In the genomic region with DNA sequence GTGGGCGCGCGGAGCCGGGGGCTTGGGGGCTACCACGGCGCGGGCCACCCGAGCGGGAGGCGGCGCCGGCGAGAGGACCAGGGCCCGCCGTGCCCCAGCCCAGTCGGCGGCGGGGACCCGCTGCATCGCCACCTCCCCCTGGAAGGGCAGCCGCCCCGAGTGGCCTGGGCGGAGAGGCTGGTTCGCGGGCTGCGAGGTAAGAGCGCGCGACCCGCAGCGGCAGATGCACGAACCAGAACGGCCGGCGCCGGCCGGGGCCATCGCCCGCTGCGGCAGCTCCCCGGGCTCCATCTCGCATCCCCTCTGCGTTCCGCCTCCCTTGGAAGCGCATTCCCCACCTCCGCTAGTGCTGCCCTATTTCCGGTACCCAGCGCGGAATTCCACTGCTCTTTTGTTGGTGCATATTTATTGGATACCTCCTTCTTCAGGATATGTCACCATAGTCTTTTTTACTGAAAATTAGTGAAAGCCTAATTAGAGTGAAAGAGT, we compare ENCODE assay signal across 8 cellular contexts. TPM values are rescaled to one million over a fixed set of nuclear protein-coding genes. Genes with fewer than 3 reads are reported as not detected.
DNase-seq lines count a peak whose midpoint lies in the region; ATAC-seq and TF ChIP-seq lines count a peak whose summit lies in the region.

No MANE protein-coding gene starts in this region.

- H3K4me1 ChIP-seq in uterus: peaks cover 0 to 9% of the 10 kb centered on the region in 2 donors

- H3K4me1 Mint-ChIP-seq in activated T-cell treated with anti-CD3 and anti-CD28 coated beads, Interleukin-2, amount 50 U/mL, for 72 hours (ENCODE audit: low read depth): peaks cover 43% of the 10 kb centered on the region
- peaks cover 19 to 46% (median 34%) of the 10 kb centered on the region in 4 donors for H3K4me1 Mint-ChIP-seq in naive thymus-derived CD8-positive, alpha-beta T cell

- intact Hi-C loops in uterus (cut with DNase I; ENCODE audit: low total_unique reads): no loop called here

- peak overlapping the region; percentile 97 to 99 for H3K27ac ChIP-seq in uterus

- no peaks in the 10 kb centered on the region for H3K36me3 ChIP-seq in uterus

- POLR2A ChIA-PET in naive thymus-derived CD8-positive, alpha-beta T cell (lab: Charles Lee): interaction anchor here (0.6 to 1.0 kb wide), 2 partner anchors 18 to 584 kb away, joined by 3 read pairs; a partner anchor contains a TSS

- peak overlapping the region; percentile 88 to 93 for H3K4me3 Mint-ChIP-seq in activated T-cell treated with anti-CD3 and anti-CD28 coated beads, Interleukin-2, amount 50 U/mL, for 72 hours
- peak overlapping the region; percentile 82 to 96 (median 92) for H3K4me3 Mint-ChIP-seq in naive thymus-derived CD8-positive, alpha-beta T cell

- H3K9me3 Mint-ChIP-seq in activated T-cell treated with anti-CD3 and anti-CD28 coated beads, Interleukin-2, amount 50 U/mL, for 72 hours: no peaks in the 10 kb centered on the region
- no peaks in the 10 kb centered on the region for H3K9me3 Mint-ChIP-seq in naive thymus-derived CD8-positive, alpha-beta T cell

- no peak for TF ChIP-seq POLR2A in GM18505 (IDR thresholded peaks at IDR 0.05; ENCODE audit: borderline replicate concordance, extremely low read depth, insufficient read depth, insufficient read length)
- TF ChIP-seq POLR2A in uterus (IDR thresholded peaks at IDR 0.05): peak in 1 of 2 donors; percentile 18

- H3K27me3 Mint-ChIP-seq in activated T-cell treated with anti-CD3 and anti-CD28 coated beads, Interleukin-2, amount 50 U/mL, for 72 hours (ENCODE audit: low read depth): peaks cover 11% of the 10 kb centered on the region
- peaks cover 0 to 14% (median 6%) of the 10 kb centered on the region in 5 donors for H3K27me3 Mint-ChIP-seq in naive thymus-derived CD8-positive, alpha-beta T cell

- TF ChIP-seq CTCF in fibroblast of villous mesenchyme (IDR thresholded peaks at IDR 0.05; ENCODE audit: insufficient read depth, low read depth, low read length) (no peak), uterus (IDR thresholded peaks at IDR 0.05) (no peak)

- H3K9me3 ChIP-seq in uterus: no peaks in the 10 kb centered on the region

- H3K27ac Mint-ChIP-seq in activated T-cell treated with anti-CD3 and anti-CD28 coated beads, Interleukin-2, amount 50 U/mL, for 72 hours: peak overlapping the region; percentile 38
- H3K27ac Mint-ChIP-seq in naive thymus-derived CD8-positive, alpha-beta T cell: peak overlapping the region in 5 of 10 donors; percentile 30 to 91 (median 69)

- peaks cover 0 to 7% of the 10 kb centered on the region in 2 donors for H3K36me3 Mint-ChIP-seq in activated T-cell treated with anti-CD3 and anti-CD28 coated beads, Interleukin-2, amount 50 U/mL, for 72 hours (ENCODE audit: insufficient read depth in 2 of 2)
- no peaks in the 10 kb centered on the region for H3K36me3 Mint-ChIP-seq in naive thymus-derived CD8-positive, alpha-beta T cell

- DNase-seq in AG08395 (ENCODE audit: low spot score): peak; percentile 47
- peak; percentile 7 for DNase-seq in NCI-H2171 (lab: John Stamatoyannopoulos, UW)
- peak; percentile 31 to 34 for DNase-seq in activated T-cell treated with anti-CD3 and anti-CD28 coated beads, Interleukin-2, amount 50 U/mL, for 72 hours
- DNase-seq in fibroblast of villous mesenchyme (ENCODE audit: low read depth): peak; percentile 54
- DNase-seq in naive thymus-derived CD8-positive, alpha-beta T cell: peak in 3 of 10 donors; percentile 7 to 13 (median 13)
- peak in 1 of 2 donors; percentile 44 for DNase-seq in uterus

- H3K27me3 ChIP-seq in uterus: no peaks in the 10 kb centered on the region

- ATAC-seq in GM18505 (IDR thresholded peaks at IDR 0.05; ENCODE audit: unreplicated experiment): peak; percentile 33
- ATAC-seq in HG02870 (IDR thresholded peaks at IDR 0.05; ENCODE audit: unreplicated experiment): peak; percentile 33
- peak; percentile 31 to 44 for ATAC-seq in activated T-cell treated with anti-CD3 and anti-CD28 coated beads, Interleukin-2, amount 50 U/mL, for 72 hours (replicated peaks in 1 of 2)
- peak; percentile 22 to 29 for ATAC-seq in naive thymus-derived CD8-positive, alpha-beta T cell

- H3K4me3 ChIP-seq in fibroblast of villous mesenchyme (ENCODE audit: low read depth, low read length): peak overlapping the region; percentile 83
- peak overlapping the region; percentile 71 to 79 for H3K4me3 ChIP-seq in uterus

RNA-seq across cellular contexts. Expression of a gene that starts 0.7 kb away (rescaled TPM):
- 1 to 10 TPM; 7.3 to 9.1 TPM for total RNA-seq in activated T-cell treated with anti-CD3 and anti-CD28 coated beads, Interleukin-2, amount 50 U/mL, for 72 hours
- 110 and 161 TPM in 2 replicates for total RNA-seq in fibroblast of villous mesenchyme
- 1 to 10 TPM; 8.6 to 9.6 TPM for total RNA-seq in naive thymus-derived CD8-positive, alpha-beta T cell
- 1 to 10 TPM; 1.4 to 5.8 (median 2.2) TPM for polyA plus RNA-seq in naive thymus-derived CD8-positive, alpha-beta T cell
- total RNA-seq in uterus: 100 to 1,000 TPM; 129 to 190 (median 134) TPM

RNA-seq across cellular contexts. Expression of a gene that starts 32.7 kb away (rescaled TPM):
- total RNA-seq in activated T-cell treated with anti-CD3 and anti-CD28 coated beads, Interleukin-2, amount 50 U/mL, for 72 hours: under 1 TPM in 1 of 2 donors, not detected in 1; 0.19 TPM
- total RNA-seq in fibroblast of villous mesenchyme: 3.9 and 11.3 TPM in 2 replicates
- total RNA-seq in naive thymus-derived CD8-positive, alpha-beta T cell: 1 to 10 TPM; 6.7 to 8.7 TPM
- polyA plus RNA-seq in naive thymus-derived CD8-positive, alpha-beta T cell: not detected
- 10 to 100 TPM in 2 of 4 donors, not detected in 2; 10.1 to 98.6 TPM for total RNA-seq in uterus

Comparison
In these comparisons a context has a peak if more than half of its experiments do, and no peak if none do; other contexts are left out.
1. RNA of a gene that starts 0.7 kb away (total RNA-seq): 110 to 161 TPM in fibroblast of villous mesenchyme and 129 to 190 TPM in uterus; 8.6 to 9.6 TPM in naive thymus-derived CD8-positive, alpha-beta T cell and 7.3 to 9.1 TPM in activated T-cell treated with anti-CD3 and anti-CD28 coated beads, Interleukin-2, amount 50 U/mL, for 72 hours; every median in the first group is over 10 times any median in the second.
2. Peak in every context shown above with its lines, with median percentiles within 50 percentile points of each other: ATAC-seq.